In the genomic region with DNA sequence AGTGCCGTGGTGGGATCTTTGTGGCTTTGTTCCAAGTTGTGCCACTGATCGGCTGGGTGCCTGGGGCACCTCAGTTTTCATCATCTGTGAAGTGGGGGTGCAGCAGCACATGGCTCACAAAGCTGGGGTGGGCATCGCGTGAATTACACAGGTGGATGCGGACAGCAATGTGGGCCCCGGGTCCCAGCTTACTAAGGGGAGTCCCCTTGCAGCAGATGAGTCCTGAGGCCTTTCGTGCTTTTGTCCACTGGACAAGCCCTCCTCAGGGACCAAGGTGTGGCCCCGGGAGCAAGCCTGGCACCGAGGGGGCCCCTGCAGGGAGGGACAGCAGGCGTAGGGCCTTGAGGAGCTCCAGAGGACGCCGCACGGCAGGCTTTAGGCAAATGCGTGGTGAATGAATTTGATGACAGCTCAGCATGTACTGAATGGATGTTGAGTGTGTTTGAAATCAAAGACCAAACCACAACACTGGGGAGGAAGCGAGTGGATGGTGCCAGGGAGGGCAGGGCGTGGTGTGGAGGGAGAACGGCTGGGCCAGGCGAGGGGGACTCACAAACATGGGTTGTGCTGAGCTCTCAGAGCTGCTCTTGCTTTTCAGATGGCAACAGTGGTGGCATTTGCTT, we compare ENCODE assay signal across 12 cellular contexts. TPM values are rescaled to one million over a fixed set of nuclear protein-coding genes. Genes with fewer than 3 reads are reported as not detected.
DNase-seq lines count a peak whose midpoint lies in the region; ATAC-seq and TF ChIP-seq lines count a peak whose summit lies in the region.
"Had no signal": no experiment of that assay in that cellular context is flagged by ENCODE, and none has a peak within 500 bp of the region (broad histone marks: within the 10 kb centered on the region; RNA-seq: fewer than 3 reads in every experiment).

No MANE protein-coding gene starts in this region.

- H3K4me1 ChIP-seq in transverse colon, result no peaks in the 10 kb centered on the region
- H3K4me1 ChIP-seq: lower lobe of right lung had no signal

- peak overlapping the region; percentile 70 for H3K27ac Mint-ChIP-seq in activated CD8-positive, alpha-beta memory T cell treated with anti-CD3 and anti-CD28 coated beads, Interleukin-2, amount 10 ng/mL, durations not matched to agents 7 days and 5 days
- H3K27ac Mint-ChIP-seq in central memory CD8-positive, alpha-beta T cell (ENCODE audit: low read depth), result peak overlapping the region; percentile 79
- peak overlapping the region; percentile 85 for H3K27ac Mint-ChIP-seq in stimulated activated memory B cell treated with anti-CD40 and anti-IgM and Interleukin-4, amounts not matched to agents 10 μg/mL and 1 μg/mL and 100 μg/mL, for 72 hours
- H3K27ac Mint-ChIP-seq: endodermal cell had no signal

- TF ChIP-seq POLR2A in transverse colon (IDR thresholded peaks at IDR 0.05), result no peak

- WGBS in transverse colon (ENCODE audit: low coverage in 1 of 2), 2 donors, result 34 to 83% methylated on average over 4 to 18 of the region's 18 CpGs

- H3K36me3 ChIP-seq in transverse colon, result no peaks in the 10 kb centered on the region
- H3K36me3 ChIP-seq: lower lobe of right lung had no signal

- in situ Hi-C loops in transverse colon (cut with MboI; ENCODE audit: low pct_ligation_motif_present in 1 of 4, low pct_unique_long_range_greater_than_20kb in 1 of 4, low sequenced_read_pairs in 3 of 4), result no loop called here

- no peaks in the 10 kb centered on the region for H3K36me3 Mint-ChIP-seq in activated CD8-positive, alpha-beta memory T cell treated with anti-CD3 and anti-CD28 coated beads, Interleukin-2, amount 10 ng/mL, durations not matched to agents 7 days and 5 days
- H3K36me3 Mint-ChIP-seq in central memory CD8-positive, alpha-beta T cell (ENCODE audit: insufficient read depth), result peaks cover 2% of the 10 kb centered on the region
- no peaks in the 10 kb centered on the region for H3K36me3 Mint-ChIP-seq in stimulated activated memory B cell treated with anti-CD40 and anti-IgM and Interleukin-4, amounts not matched to agents 10 μg/mL and 1 μg/mL and 100 μg/mL, for 72 hours

- H3K27me3 Mint-ChIP-seq in activated CD8-positive, alpha-beta memory T cell treated with anti-CD3 and anti-CD28 coated beads, Interleukin-2, amount 10 ng/mL, durations not matched to agents 7 days and 5 days, result no peaks in the 10 kb centered on the region
- no peaks in the 10 kb centered on the region for H3K27me3 Mint-ChIP-seq in central memory CD8-positive, alpha-beta T cell
- peaks cover 11% of the 10 kb centered on the region for H3K27me3 Mint-ChIP-seq in stimulated activated memory B cell treated with anti-CD40 and anti-IgM and Interleukin-4, amounts not matched to agents 10 μg/mL and 1 μg/mL and 100 μg/mL, for 72 hours

- no peaks in the 10 kb centered on the region for H3K9me3 ChIP-seq in transverse colon
- H3K9me3 ChIP-seq: lower lobe of right lung had no signal

- H3K9me3 Mint-ChIP-seq in activated CD8-positive, alpha-beta memory T cell treated with anti-CD3 and anti-CD28 coated beads, Interleukin-2, amount 10 ng/mL, durations not matched to agents 7 days and 5 days (ENCODE audit: low read depth), result no peaks in the 10 kb centered on the region
- no peaks in the 10 kb centered on the region for H3K9me3 Mint-ChIP-seq in central memory CD8-positive, alpha-beta T cell
- peaks cover 9% of the 10 kb centered on the region for H3K9me3 Mint-ChIP-seq in stimulated activated memory B cell treated with anti-CD40 and anti-IgM and Interleukin-4, amounts not matched to agents 10 μg/mL and 1 μg/mL and 100 μg/mL, for 72 hours

- intact Hi-C loops in transverse colon (cut with DNase I; ENCODE audit: low total_unique reads), result no loop called here

- DNase-seq in T follicular helper cell (ENCODE audit: low read depth) (peak; percentile 30), iPS-NIHi11 (ENCODE audit: low spot score) (no peak), NCI-H1105 treated with DMSO at 0.1 percent for 48 hours (lab: John Stamatoyannopoulos, UW) (no peak), transverse colon (no peak)
- DNase-seq in activated CD8-positive, alpha-beta memory T cell treated with anti-CD3 and anti-CD28 coated beads, Interleukin-2, amount 10 ng/mL, durations not matched to agents 7 days and 5 days, result peak; percentile 57
- no peak for DNase-seq in central memory CD8-positive, alpha-beta T cell (ENCODE audit: low spot score in 2 of 2)
- DNase-seq: DMS 273 treated with DMSO at 0.1 percent for 48 hours, endodermal cell, lower lobe of right lung, NCI-H146 had no signal

- CTCF ChIA-PET in activated CD8-positive, alpha-beta memory T cell treated with anti-CD3 and anti-CD28 coated beads, Interleukin-2, amount 10 ng/mL, durations not matched to agents 7 days and 5 days (lab: Charles Lee), result interaction anchor here (1.1 to 2.6 kb wide), 4 partner anchors 10 to 48 kb away, joined by 3 to 10 read pairs (median 3); no protein-coding TSS in a partner anchor

- no peak overlapping the region for H3K4me3 ChIP-seq in transverse colon
- H3K4me3 ChIP-seq: lower lobe of right lung had no signal

- no peak overlapping the region for H3K27ac ChIP-seq in transverse colon
- H3K27ac ChIP-seq: lower lobe of right lung had no signal

- no peaks in the 10 kb centered on the region for H3K27me3 ChIP-seq in transverse colon

- no peak for ATAC-seq in activated CD8-positive, alpha-beta memory T cell treated with anti-CD3 and anti-CD28 coated beads, Interleukin-2, amount 10 ng/mL, durations not matched to agents 7 days and 5 days
- ATAC-seq in central memory CD8-positive, alpha-beta T cell (replicated peaks; ENCODE audit: extremely low read depth, poor library complexity, severe bottlenecking), result peak; percentile 68
- ATAC-seq in stimulated activated memory B cell treated with anti-CD40 and anti-IgM and Interleukin-4, amounts not matched to agents 10 μg/mL and 1 μg/mL and 100 μg/mL, for 72 hours, result no peak
- no peak for ATAC-seq in HG02938 (IDR thresholded peaks at IDR 0.05; ENCODE audit: unreplicated experiment)
- ATAC-seq: lower lobe of right lung had no signal

- H3K4me1 Mint-ChIP-seq in activated CD8-positive, alpha-beta memory T cell treated with anti-CD3 and anti-CD28 coated beads, Interleukin-2, amount 10 ng/mL, durations not matched to agents 7 days and 5 days, result peaks cover 43% of the 10 kb centered on the region
- H3K4me1 Mint-ChIP-seq in central memory CD8-positive, alpha-beta T cell, result peaks cover 33% of the 10 kb centered on the region
- H3K4me1 Mint-ChIP-seq in stimulated activated memory B cell treated with anti-CD40 and anti-IgM and Interleukin-4, amounts not matched to agents 10 μg/mL and 1 μg/mL and 100 μg/mL, for 72 hours, result peaks cover 49% of the 10 kb centered on the region
- H3K4me1 Mint-ChIP-seq: endodermal cell had no signal

- no peak for TF ChIP-seq CTCF in transverse colon (IDR thresholded peaks at IDR 0.05)

- H3K4me3 Mint-ChIP-seq in activated CD8-positive, alpha-beta memory T cell treated with anti-CD3 and anti-CD28 coated beads, Interleukin-2, amount 10 ng/mL, durations not matched to agents 7 days and 5 days, result no peak overlapping the region
- peak overlapping the region; percentile 68 for H3K4me3 Mint-ChIP-seq in central memory CD8-positive, alpha-beta T cell
- H3K4me3 Mint-ChIP-seq in stimulated activated memory B cell treated with anti-CD40 and anti-IgM and Interleukin-4, amounts not matched to agents 10 μg/mL and 1 μg/mL and 100 μg/mL, for 72 hours, result no peak overlapping the region
- H3K4me3 Mint-ChIP-seq: endodermal cell had no signal

- no peak for TF ChIP-seq EP300 in transverse colon (IDR thresholded peaks at IDR 0.05; ENCODE audit: low read depth)

RNA-seq across cellular contexts. Expression of a gene that starts 53.2 kb away (rescaled TPM):
- total RNA-seq in activated CD8-positive, alpha-beta memory T cell treated with anti-CD3 and anti-CD28 coated beads, Interleukin-2, amount 10 ng/mL, durations not matched to agents 7 days and 5 days, result 100 to 1,000 TPM; 184 to 254 TPM
- 10 to 100 TPM in 1 of 4 donors, 1 to 10 TPM in 2, under 1 TPM in 1; 0.40 to 18.4 (median 4.3) TPM for total RNA-seq in transverse colon
- total RNA-seq: endodermal cell had no signal

Comparison
In these comparisons a context has a peak if more than half of its experiments do, and no peak if none do; other contexts are left out.
1. DNase-seq: peak in T follicular helper cell (single experiment) and activated CD8-positive, alpha-beta memory T cell treated with anti-CD3 and anti-CD28 coated beads, Interleukin-2, amount 10 ng/mL, durations not matched to agents 7 days and 5 days (single experiment); none in central memory CD8-positive, alpha-beta T cell (0 of 2), iPS-NIHi11 (single experiment), NCI-H1105 treated with DMSO at 0.1 percent for 48 hours (single experiment) and transverse colon (single experiment).
2. RNA of a gene that starts 53.2 kb away (total RNA-seq): 184 to 254 TPM in activated CD8-positive, alpha-beta memory T cell treated with anti-CD3 and anti-CD28 coated beads, Interleukin-2, amount 10 ng/mL, durations not matched to agents 7 days and 5 days; 0.40 to 18.4 TPM in transverse colon; every median in the first group is over 4 times any median in the second.
3. Peak in every context shown above with its lines, with median percentiles within 50 percentile points of each other: H3K27ac Mint-ChIP-seq.